In genomic region chr11:59668188-59668949, GRCh38 we compare ENCODE assay signal across 8 cellular contexts. TPM values are rescaled to one million over a fixed set of nuclear protein-coding genes. Genes with fewer than 3 reads are reported as not detected.
A peak's percentile ranks its signal among the peaks of the same experiment; 100 is the strongest.
DNase-seq lines count a peak whose midpoint lies in the region; ATAC-seq and TF ChIP-seq lines count a peak whose summit lies in the region.

No MANE protein-coding gene starts in this region.

- H3K27me3 Mint-ChIP-seq in neural progenitor cell (ENCODE audit: insufficient read depth, low read depth), result peaks cover 2% of the 10 kb centered on the region

- peak overlapping the region; percentile 93 for H3K4me3 ChIP-seq in neural progenitor cell

- H3K27ac ChIP-seq in neural progenitor cell (peak overlapping the region; percentile 98), substantia nigra (ENCODE audit: low read depth, low read length, poor library complexity, severe bottlenecking) (peak overlapping the region; percentile 71)

- H3K79me2 ChIP-seq in neural progenitor cell (ENCODE audit: low read depth), result peaks cover 26% of the 10 kb centered on the region

- H3K4me3 Mint-ChIP-seq in neural progenitor cell, result peak overlapping the region; percentile 92

- H3K27ac Mint-ChIP-seq in neural progenitor cell, result peak overlapping the region; percentile 26

- no peaks in the 10 kb centered on the region for H3K9me3 ChIP-seq in neural progenitor cell (ENCODE audit: low read depth)

- H3F3A ChIP-seq in neural progenitor cell (ENCODE audit: low read depth), result peaks cover 25% of the 10 kb centered on the region

- H3K27me3 ChIP-seq in neural progenitor cell, result no peaks in the 10 kb centered on the region

- H3K36me3 Mint-ChIP-seq in neural progenitor cell, result peaks cover 8% of the 10 kb centered on the region

- peak; percentile 22 for ATAC-seq in HG02870 (IDR thresholded peaks at IDR 0.05; ENCODE audit: unreplicated experiment)

- peak; percentile 35 for TF ChIP-seq CTCF in neural progenitor cell (IDR thresholded peaks at IDR 0.05)

- H3K4me2 ChIP-seq in neural progenitor cell, result peak overlapping the region; percentile 77

- H3K4me1 ChIP-seq in neural progenitor cell, result no peaks in the 10 kb centered on the region

- H3K4me1 Mint-ChIP-seq in neural progenitor cell, result peaks cover 16% of the 10 kb centered on the region

- peak overlapping the region; percentile 79 for H3K9ac ChIP-seq in neural progenitor cell

- peak overlapping the region; percentile 90 for H2AFZ ChIP-seq in neural progenitor cell (replicated peaks)

- DNase-seq in NCI-H748 (lab: John Stamatoyannopoulos, UW; ENCODE audit: unreplicated experiment) (peak; percentile 60), NCI-H748 treated with DMSO at 0.1 percent for 48 hours (lab: John Stamatoyannopoulos, UW) (no peak), NCI-H82 (lab: John Stamatoyannopoulos, UW) (peak; percentile 63), fibroblast of peridontal ligament (ENCODE audit: extremely low read depth) (peak; percentile 34), neural progenitor cell (ENCODE audit: low spot score) (peak; percentile 94), substantia nigra (lab: John Stamatoyannopoulos, UW) (peak in 24 of 49 donors; percentile 16 to 89 (median 52))
- peak; percentile 74 to 77 for DNase-seq in activated T-cell treated with anti-CD3 and anti-CD28 coated beads, Interleukin-2, amount 50 U/mL, for 48 hours

- no peaks in the 10 kb centered on the region for H3K9me3 Mint-ChIP-seq in neural progenitor cell

- peaks cover 9% of the 10 kb centered on the region for H3K36me3 ChIP-seq in neural progenitor cell

- peaks cover 14% of the 10 kb centered on the region for H4K20me1 ChIP-seq in neural progenitor cell (ENCODE audit: low read depth)

RNA-seq across cellular contexts. Expression of gene PATL1, which starts 0.5 kb away (rescaled TPM):
- 15.3 and 16.0 TPM in 2 replicates for total RNA-seq in neural progenitor cell (ENCODE audit: low replicate concordance)

RNA-seq across cellular contexts. Expression of gene OR10V1, which starts 45.3 kb away (rescaled TPM):
- not detected in 2 replicates for total RNA-seq in neural progenitor cell (ENCODE audit: low replicate concordance)

RNA-seq across cellular contexts. Expression of gene OSBP, which starts 52.8 kb away (rescaled TPM):
- total RNA-seq in neural progenitor cell (ENCODE audit: low replicate concordance), result 20.1 and 22.7 TPM in 2 replicates
